ENCODE assay signal across 17 cellular contexts in the genomic region with DNA sequence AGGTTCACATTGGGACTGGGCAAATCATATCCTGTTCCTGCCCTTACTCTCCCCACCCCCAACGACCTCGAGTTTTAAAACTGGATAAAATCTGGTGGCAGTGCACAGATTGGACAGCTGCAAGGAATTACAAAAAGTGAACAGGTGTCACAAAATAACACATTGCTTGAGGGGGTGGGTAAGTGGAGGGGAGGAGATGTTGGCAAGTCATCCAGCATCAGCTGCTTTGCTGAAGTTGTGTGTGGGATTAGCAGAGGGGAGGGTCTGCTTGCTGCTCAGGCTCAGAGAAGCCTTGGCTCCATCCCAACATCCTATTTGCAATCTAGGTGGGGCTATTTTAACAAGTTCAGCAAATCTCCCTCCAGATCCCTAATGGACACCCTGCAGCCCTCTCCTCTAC. TPM values are rescaled to one million over a fixed set of nuclear protein-coding genes. Genes with fewer than 3 reads are reported as not detected.
"Had no signal": no experiment of that assay in that cellular context is flagged by ENCODE, and none has a peak within 500 bp of the region (broad histone marks: within the 10 kb centered on the region; RNA-seq: fewer than 3 reads in every experiment).

No MANE protein-coding gene starts in this region.

- H3K27ac ChIP-seq: body of pancreas, coronary artery, heart left ventricle, tibial nerve had no signal

- ATAC-seq: activated naive CD4-positive, alpha-beta T cell treated with anti-CD3 and anti-CD28 coated beads, Interleukin-2, amount 50 U/mL, for 72 hours; activated T-cell treated with anti-CD3 and anti-CD28 coated beads, Interleukin-2, amount 50 U/mL, for 4 hours; body of pancreas; heart left ventricle; natural killer cell; sciatic nerve; stimulated activated naive B cell treated with anti-CD40 and anti-IgM and Interleukin-4, amounts not matched to agents 10 μg/mL and 1 μg/mL and 100 μg/mL, for 72 hours had no signal

- H3K4me3 ChIP-seq: body of pancreas, coronary artery, heart left ventricle, tibial nerve had no signal

- H3K4me1 ChIP-seq: body of pancreas, heart left ventricle, tibial nerve had no signal

- DNase-seq: activated CD4-positive, alpha-beta memory T cell treated with anti-CD3 and anti-CD28 coated beads for 36 hours; activated effector memory CD4-positive, alpha-beta T cell treated with anti-CD3 and anti-CD28 coated beads, Interleukin-2, amount 50 U/mL, for 16 hours; activated T-cell treated with anti-CD3 and anti-CD28 coated beads, Interleukin-2, amount 50 U/mL, for 4 hours; amniotic stem cell; body of pancreas; central memory CD4-positive, alpha-beta T cell; effector CD4-positive, alpha-beta T cell; heart left ventricle; mammary epithelial cell; natural killer cell; nucleus accumbens; stimulated activated CD4-positive, alpha-beta T cell treated with anti-CD3 and anti-CD28 coated beads, Interleukin-2, amount 100 ng/mL, for 24 hours; stimulated activated naive B cell treated with anti-CD40 and anti-IgM and Interleukin-4, amounts not matched to agents 10 μg/mL and 1 μg/mL and 100 μg/mL, for 72 hours had no signal

- H3K27me3 ChIP-seq: body of pancreas, heart left ventricle, tibial nerve had no signal

- H3K36me3 ChIP-seq: heart left ventricle, tibial nerve had no signal

RNA-seq across cellular contexts. Expression of a gene that starts 39.7 kb away (rescaled TPM):
- total RNA-seq: activated CD4-positive, alpha-beta memory T cell treated with anti-CD3 and anti-CD28 coated beads for 36 hours; activated T-cell treated with anti-CD3 and anti-CD28 coated beads, Interleukin-2, amount 50 U/mL, for 4 hours; tibial nerve had no signal
